Comparison of ENCODE assay signal across 1 cellular context in the genomic region with DNA sequence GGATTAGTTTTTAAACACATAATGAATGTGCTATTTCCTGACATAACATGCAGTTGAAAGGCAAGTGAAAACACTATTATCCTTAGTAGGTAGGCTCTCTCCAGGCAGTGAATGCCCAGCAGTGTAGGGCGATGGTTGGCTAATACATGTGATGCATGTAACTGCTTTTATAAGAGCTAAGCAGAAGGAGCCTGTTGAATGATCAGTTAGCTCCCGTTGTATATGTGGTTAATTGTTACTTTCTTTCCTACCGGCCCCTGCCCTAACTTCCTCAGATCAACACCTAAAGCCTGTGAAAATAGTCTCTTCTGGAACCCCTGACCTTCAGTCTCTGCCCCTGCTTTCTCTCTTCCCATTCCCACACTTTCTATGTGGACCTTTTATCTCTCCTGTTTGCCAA.
TF ChIP-seq lines count a peak whose summit lies in the region.

No MANE protein-coding gene starts in this region.

TF ChIP-seq in WTC11, 78 proteins besides CTCF, POLR2A, EP300 and RAD21 (continued from another document):
- TF ChIP-seq, protein P1, sequence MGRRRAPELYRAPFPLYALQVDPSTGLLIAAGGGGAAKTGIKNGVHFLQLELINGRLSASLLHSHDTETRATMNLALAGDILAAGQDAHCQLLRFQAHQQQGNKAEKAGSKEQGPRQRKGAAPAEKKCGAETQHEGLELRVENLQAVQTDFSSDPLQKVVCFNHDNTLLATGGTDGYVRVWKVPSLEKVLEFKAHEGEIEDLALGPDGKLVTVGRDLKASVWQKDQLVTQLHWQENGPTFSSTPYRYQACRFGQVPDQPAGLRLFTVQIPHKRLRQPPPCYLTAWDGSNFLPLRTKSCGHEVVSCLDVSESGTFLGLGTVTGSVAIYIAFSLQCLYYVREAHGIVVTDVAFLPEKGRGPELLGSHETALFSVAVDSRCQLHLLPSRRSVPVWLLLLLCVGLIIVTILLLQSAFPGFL (CRISPR knock-in tag; IDR thresholded peaks at IDR 0.05; ENCODE audit: borderline replicate concordance), result no peak
- TF ChIP-seq SMAD3 (CRISPR knock-in tag; IDR thresholded peaks at IDR 0.05; ENCODE audit: borderline replicate concordance) (no peak), JUN (CRISPR knock-in tag; IDR thresholded peaks at IDR 0.05) (no peak)
- TF ChIP-seq, protein P2, sequence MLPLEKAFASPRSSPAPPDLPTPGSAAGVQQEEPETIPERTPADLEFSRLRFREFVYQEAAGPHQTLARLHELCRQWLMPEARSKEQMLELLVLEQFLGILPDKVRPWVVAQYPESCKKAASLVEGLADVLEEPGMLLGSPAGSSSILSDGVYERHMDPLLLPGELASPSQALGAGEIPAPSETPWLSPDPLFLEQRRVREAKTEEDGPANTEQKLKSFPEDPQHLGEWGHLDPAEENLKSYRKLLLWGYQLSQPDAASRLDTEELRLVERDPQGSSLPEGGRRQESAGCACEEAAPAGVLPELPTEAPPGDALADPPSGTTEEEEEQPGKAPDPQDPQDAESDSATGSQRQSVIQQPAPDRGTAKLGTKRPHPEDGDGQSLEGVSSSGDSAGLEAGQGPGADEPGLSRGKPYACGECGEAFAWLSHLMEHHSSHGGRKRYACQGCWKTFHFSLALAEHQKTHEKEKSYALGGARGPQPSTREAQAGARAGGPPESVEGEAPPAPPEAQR (CRISPR knock-in tag; IDR thresholded peaks at IDR 0.05), result no peak
